Comparison of ENCODE assay signal across 21 cellular contexts in the genomic region with DNA sequence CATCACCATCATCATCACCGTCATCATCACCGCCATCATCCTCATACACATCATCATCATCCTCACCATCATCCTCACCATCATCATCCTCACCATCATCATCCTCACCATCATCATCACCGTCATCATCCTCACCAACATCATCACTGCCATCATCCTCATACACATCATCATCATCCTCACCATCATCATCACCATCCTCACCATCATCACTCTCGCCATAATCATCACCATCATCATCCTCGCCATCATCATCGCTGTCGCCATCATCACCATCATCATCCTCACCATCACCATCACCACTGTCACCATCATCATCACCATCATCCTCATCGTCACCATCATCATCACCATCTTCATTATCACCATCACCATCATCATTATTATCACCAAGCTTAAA.
"Had no signal": no experiment of that assay in that cellular context is flagged by ENCODE, and none has a peak within 500 bp of the region (broad histone marks: within the 10 kb centered on the region; RNA-seq: fewer than 3 reads in every experiment).

No MANE protein-coding gene starts in this region.

- H3K9ac ChIP-seq: neural progenitor cell had no signal

- H3K27ac ChIP-seq: esophagus squamous epithelium, left ventricle myocardium inferior, lower lobe of right lung, neural progenitor cell, pancreas, suprapubic skin, thyroid gland had no signal

- H3K36me3 ChIP-seq: esophagus squamous epithelium, left ventricle myocardium inferior, lower lobe of right lung, neural progenitor cell, pancreas, suprapubic skin, thyroid gland had no signal

- H3K9me3 Mint-ChIP-seq: memory B cell, mesothelial cell of epicardium, natural killer cell, neural progenitor cell, type B pancreatic cell had no signal

- H3K4me3 Mint-ChIP-seq: memory B cell, mesothelial cell of epicardium, natural killer cell, neural progenitor cell, type B pancreatic cell had no signal

- H3K36me3 Mint-ChIP-seq: memory B cell, mesothelial cell of epicardium, natural killer cell, neural progenitor cell, type B pancreatic cell had no signal

- H3K27ac Mint-ChIP-seq: memory B cell, mesothelial cell of epicardium, natural killer cell, neural progenitor cell, progenitor cell of endocrine pancreas, type B pancreatic cell had no signal

- H3K27me3 ChIP-seq: esophagus squamous epithelium, neural progenitor cell, pancreas, suprapubic skin, thyroid gland had no signal

- FAIRE-seq: kidney, pancreas, urothelium cell line had no signal

- H3K4me2 ChIP-seq: neural progenitor cell, smooth muscle cell had no signal

- H3K4me1 ChIP-seq: esophagus squamous epithelium, left ventricle myocardium inferior, lower lobe of right lung, pancreas, suprapubic skin, thyroid gland had no signal

- DNase-seq: dermis blood vessel endothelial cell; esophagus squamous epithelium; kidney; left cardiac atrium; left ventricle myocardium inferior; lower lobe of right lung; natural killer cell; nucleus accumbens; pancreas; right cardiac atrium; stimulated activated CD4-positive, alpha-beta T cell treated with anti-CD3 and anti-CD28 coated beads, Interleukin-2, amount 100 ng/mL, for 48 hours; stimulated activated naive CD4-positive, alpha-beta T cell treated with Interleukin-2 at 50 U/mL for 16 hours; thyroid gland had no signal

- H3K27me3 Mint-ChIP-seq: type B pancreatic cell had no signal

- H3K9me3 ChIP-seq: esophagus squamous epithelium, left ventricle myocardium inferior, lower lobe of right lung, pancreas, suprapubic skin, thyroid gland had no signal

- H3K4me3 ChIP-seq: esophagus squamous epithelium, left ventricle myocardium inferior, lower lobe of right lung, neural progenitor cell, pancreas, smooth muscle cell, suprapubic skin, thyroid gland had no signal

- H3K4me1 Mint-ChIP-seq: mesothelial cell of epicardium, natural killer cell had no signal
